Comparison of ENCODE assay signal across 1 cellular context in genomic region chr22:48320671-48321515, GRCh38.
TF ChIP-seq lines count a peak whose summit lies in the region.

No MANE protein-coding gene starts in this region.

TF ChIP-seq in WTC11, 78 proteins besides CTCF, POLR2A, EP300 and RAD21 (continued from another document):
- TF ChIP-seq ZNF532 (CRISPR knock-in tag; IDR thresholded peaks at IDR 0.05; ENCODE audit: borderline replicate concordance): no peak
- TF ChIP-seq E2F4 (CRISPR knock-in tag; IDR thresholded peaks at IDR 0.05; ENCODE audit: borderline replicate concordance, low read depth): no peak
- TF ChIP-seq ZNF219 (CRISPR knock-in tag; IDR thresholded peaks at IDR 0.05; ENCODE audit: borderline replicate concordance): no peak
